17 cellular contexts compared by ENCODE assay signal in the genomic region with DNA sequence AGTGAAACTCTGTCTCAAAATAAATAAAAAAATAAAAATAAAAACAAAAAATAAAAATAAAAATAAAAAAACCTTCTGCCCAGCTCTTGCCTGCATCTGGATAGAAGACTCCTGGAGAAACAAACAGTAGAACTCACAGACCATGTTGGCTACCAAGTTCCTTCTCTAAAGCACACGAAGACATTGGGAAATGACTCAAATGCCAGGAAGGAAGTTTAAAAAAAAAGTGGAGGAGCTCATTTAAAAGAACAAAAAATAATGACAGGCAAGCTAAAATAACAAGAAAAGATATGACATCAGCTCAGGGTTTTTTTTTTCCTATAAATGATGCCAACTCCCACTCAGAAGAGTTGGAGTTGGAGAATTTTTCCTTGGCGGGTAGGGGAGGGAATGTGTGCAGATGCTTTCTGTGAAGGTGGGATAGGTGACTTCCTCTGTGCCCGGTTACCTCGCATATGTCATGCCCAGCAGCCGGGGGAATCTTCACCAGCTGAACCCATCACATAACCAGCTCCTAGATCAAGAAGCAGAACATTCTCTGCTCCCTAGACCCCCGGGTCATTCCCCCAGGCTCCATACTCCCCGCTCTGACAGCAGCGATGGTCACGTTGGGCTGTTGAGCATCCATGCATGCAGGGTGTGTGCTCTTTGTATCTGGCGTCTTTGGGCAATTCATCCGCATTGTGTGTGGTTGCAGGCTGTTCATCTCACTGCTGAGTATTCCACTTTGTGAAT. TPM values are rescaled to one million over a fixed set of nuclear protein-coding genes. Genes with fewer than 3 reads are reported as not detected.
DNase-seq lines count a peak whose midpoint lies in the region; ATAC-seq and TF ChIP-seq lines count a peak whose summit lies in the region.
"Had no signal": no experiment of that assay in that cellular context is flagged by ENCODE, and none has a peak within 500 bp of the region (broad histone marks: within the 10 kb centered on the region; RNA-seq: fewer than 3 reads in every experiment).

No MANE protein-coding gene starts in this region.

- no peaks in the 10 kb centered on the region for H3K9me2 ChIP-seq in OCI-LY7 (ENCODE audit: insufficient read depth, low read length)

- TF ChIP-seq CTCF in sigmoid colon (IDR thresholded peaks at IDR 0.05) = no peak
- no peak for TF ChIP-seq CTCF in OCI-LY7 (conservative IDR thresholded peaks at IDR 0.05; ENCODE audit: low read length)

- H3K4me3 ChIP-seq in sigmoid colon (no peak overlapping the region), OCI-LY7 (ENCODE audit: low read depth, low read length, poor library complexity, severe bottlenecking) (no peak overlapping the region)

- intact Hi-C loops in sigmoid colon (cut with DNase I) = no loop called here
- intact Hi-C loops in OCI-LY7 (cut with micrococcal nuclease; ENCODE audit: unreplicated experiment) = no loop called here

- CTCF ChIA-PET in OCI-LY7 (lab: Charles Lee; ENCODE audit: unreplicated experiment) = no interaction called here

- TF ChIP-seq POLR2A in sigmoid colon (IDR thresholded peaks at IDR 0.05) = no peak

- BruUV-seq in OCI-LY7 (replicated peaks; lab: Mats Ljungman, UMichigan) = no TSS peak

- peak in 2 of 4 donors; percentile 43 to 69 for TF ChIP-seq EP300 in sigmoid colon (IDR thresholded peaks at IDR 0.05)

- no peak overlapping the region for H3K4me2 ChIP-seq in OCI-LY7 (ENCODE audit: low read length)

- H3K79me2 ChIP-seq in OCI-LY7 (ENCODE audit: insufficient read depth, low read depth, low read length) = no peaks in the 10 kb centered on the region

- DNase-seq in GF-D8 (lab: John Stamatoyannopoulos, UW) (peak; percentile 78), SKM-1 (lab: John Stamatoyannopoulos, UW; ENCODE audit: unreplicated experiment) (peak; percentile 40), glomerular endothelial cell (ENCODE audit: extremely low read depth, low read depth, low spot score) (peak; percentile 88), sigmoid colon (no peak), OCI-LY7 (ENCODE audit: low spot score) (no peak)
- no peak for DNase-seq in activated naive CD4-positive, alpha-beta T cell treated with Interleukin-2 at 50 U/mL for 16 hours
- no peak for DNase-seq in effector CD8-positive, alpha-beta T cell (lab: John Stamatoyannopoulos, UW)
- DNase-seq: activated CD8-positive, alpha-beta T cell treated with anti-CD3 and anti-CD28 coated beads, Interleukin-2, amount 10 ng/mL, durations not matched to agents 7 days and 5 days; activated effector memory CD4-positive, alpha-beta T cell treated with anti-CD3 and anti-CD28 coated beads, Interleukin-2, amount 50 U/mL, for 16 hours; brain microvascular endothelial cell; NCI-H146; NCI-H524 treated with DMSO at 0.1 percent for 48 hours; stimulated activated CD4-positive, alpha-beta T cell treated with anti-CD3 and anti-CD28 coated beads, Interleukin-1b, Interleukin-23, amount 100 ng/mL, for 48 hours; T1000 had no signal

- no peaks in the 10 kb centered on the region for H3K27me3 ChIP-seq in sigmoid colon
- H3K27me3 ChIP-seq: brain microvascular endothelial cell had no signal

- H3K27ac ChIP-seq in sigmoid colon (peak overlapping the region; percentile 26 to 65 (median 51)), OCI-LY7 (ENCODE audit: low read depth, low read length, poor library complexity, severe bottlenecking) (no peak overlapping the region)
- H3K27ac ChIP-seq: brain microvascular endothelial cell, epithelial cell of prostate, RWPE1 had no signal

- 83 to 84% methylated on average over 11 of the region's 11 CpGs for WGBS in sigmoid colon, 2 donors

- no peak for ATAC-seq in GM21381 (IDR thresholded peaks at IDR 0.05; ENCODE audit: unreplicated experiment)
- ATAC-seq: activated CD8-positive, alpha-beta T cell treated with anti-CD3 and anti-CD28 coated beads, Interleukin-2, amount 10 ng/mL, durations not matched to agents 7 days and 5 days had no signal

- no peaks in the 10 kb centered on the region for H4K20me1 ChIP-seq in OCI-LY7 (ENCODE audit: insufficient read depth, low read length)

- POLR2A ChIA-PET in OCI-LY7 (lab: Charles Lee) = no interaction called here

- H3K4me1 ChIP-seq in sigmoid colon (peaks cover 0 to 18% (median 11%) of the 10 kb centered on the region in 4 donors), OCI-LY7 (ENCODE audit: insufficient read depth, low read length, poor library complexity, severe bottlenecking) (no peaks in the 10 kb centered on the region)

- H3K36me3 ChIP-seq in sigmoid colon (no peaks in the 10 kb centered on the region), OCI-LY7 (ENCODE audit: insufficient read depth, low read length) (no peaks in the 10 kb centered on the region)
- H3K36me3 ChIP-seq: brain microvascular endothelial cell had no signal

- no peak overlapping the region for H2AFZ ChIP-seq in OCI-LY7 (ENCODE audit: low read length)

- H3K9me3 ChIP-seq in sigmoid colon (no peaks in the 10 kb centered on the region), OCI-LY7 (ENCODE audit: low read length) (no peaks in the 10 kb centered on the region)

RNA-seq across cellular contexts. Expression of gene CD93, which starts 17.3 kb away (rescaled TPM):
- 604 and 1,041 TPM in 2 replicates for total RNA-seq in glomerular endothelial cell
- 10 to 100 TPM; 14.2 to 27.2 (median 17.7) TPM for total RNA-seq in sigmoid colon
- polyA plus RNA-seq in sigmoid colon = 10 to 100 TPM in 2 of 3 donors, 1 to 10 TPM in 1; 1.8 to 14.5 (median 10.6) TPM
- total RNA-seq in OCI-LY7 (2014; rRNA removed; shearing (Covaris generic)) = not detected in 2 replicates
- total RNA-seq in OCI-LY7 (2022) = not detected in 2 replicates

RNA-seq across cellular contexts. Expression of gene THBD, which starts 54.0 kb away (rescaled TPM):
- 20.7 and 33.1 TPM in 2 replicates for total RNA-seq in glomerular endothelial cell
- total RNA-seq in sigmoid colon = 10 to 100 TPM in 3 of 4 donors, 1 to 10 TPM in 1; 8.6 to 26.6 (median 14.6) TPM
- polyA plus RNA-seq in sigmoid colon = 1 to 10 TPM; 1.8 to 7.3 (median 3.2) TPM
- total RNA-seq in OCI-LY7 (2014; rRNA removed; shearing (Covaris generic)) = not detected in 2 replicates
- not detected in 2 replicates for total RNA-seq in OCI-LY7 (2022)
- total RNA-seq: activated CD8-positive, alpha-beta T cell treated with anti-CD3 and anti-CD28 coated beads, Interleukin-2, amount 10 ng/mL, durations not matched to agents 7 days and 5 days had no signal

Comparison
In these comparisons a context has a peak if more than half of its experiments do, and no peak if none do; other contexts are left out.
1. DNase-seq: peak in GF-D8 (single experiment), SKM-1 (single experiment) and glomerular endothelial cell (single experiment); none in sigmoid colon (single experiment), activated naive CD4-positive, alpha-beta T cell treated with Interleukin-2 at 50 U/mL for 16 hours (single experiment), effector CD8-positive, alpha-beta T cell (single experiment) and OCI-LY7 (single experiment).
2. RNA of gene CD93, which starts 17.3 kb away (total RNA-seq): 604 to 1,041 TPM in glomerular endothelial cell; 14.2 to 27.2 TPM in sigmoid colon and not detected in OCI-LY7; every median in the first group is over 10 times any median in the second.
3. RNA of gene THBD, which starts 54.0 kb away (total RNA-seq): 20.7 to 33.1 TPM in glomerular endothelial cell and 8.6 to 26.6 TPM in sigmoid colon; not detected in OCI-LY7; every median in the first group is over 4 times any median in the second.